In genomic region chr4:40603281-40603680, GRCh38 we compare ENCODE assay signal across 29 cellular contexts.
"Had no signal": no experiment of that assay in that cellular context is flagged by ENCODE, and none has a peak within 500 bp of the region (broad histone marks: within the 10 kb centered on the region; RNA-seq: fewer than 3 reads in every experiment).

No MANE protein-coding gene starts in this region.

- H3K4me3 Mint-ChIP-seq: activated CD4-positive, alpha-beta memory T cell treated with anti-CD3 and anti-CD28 coated beads for 36 hours; activated CD4-positive, alpha-beta T cell treated with anti-CD3 and anti-CD28 coated beads, Interleukin-2, amount 10 ng/mL, durations not matched to agents 7 days and 5 days; activated naive CD4-positive, alpha-beta T cell treated with anti-CD3 and anti-CD28 coated beads for 36 hours; activated T-cell treated with anti-CD3 and anti-CD28 coated beads, Interleukin-2, amount 50 U/mL, for 4 hours; activated T-helper 1 cell treated with anti-CD3 and anti-CD28 coated beads, Interleukin-12 subunit alpha, Interleukin-12 subunit beta, Interleukin-2, Interleukin-4 antibody, amounts not matched to agents 30 ng/mL and 10 ng/mL and 1 ng/mL, durations not matched to agents 14 hours and 24 hours and 36 hours had no signal

- H3K9me3 ChIP-seq: adrenal gland, body of pancreas, breast epithelium had no signal

- H3K27me3 Mint-ChIP-seq: activated CD4-positive, alpha-beta T cell treated with anti-CD3 and anti-CD28 coated beads, Interleukin-2, amount 10 ng/mL, durations not matched to agents 7 days and 5 days had no signal

- H3K9me3 Mint-ChIP-seq: activated CD4-positive, alpha-beta memory T cell treated with anti-CD3 and anti-CD28 coated beads for 36 hours; activated naive CD4-positive, alpha-beta T cell treated with anti-CD3 and anti-CD28 coated beads for 36 hours; activated naive CD4-positive, alpha-beta T cell treated with anti-CD3 and anti-CD28 coated beads, Interleukin-2, amount 50 U/mL, for 72 hours; activated T-cell treated with anti-CD3 and anti-CD28 coated beads, Interleukin-2, amount 50 U/mL, for 4 hours; activated T-helper 1 cell treated with anti-CD3 and anti-CD28 coated beads, Interleukin-12 subunit alpha, Interleukin-12 subunit beta, Interleukin-2, Interleukin-4 antibody, amounts not matched to agents 30 ng/mL and 10 ng/mL and 1 ng/mL, durations not matched to agents 14 hours and 24 hours and 36 hours had no signal

- H2AFZ ChIP-seq: PC-9 had no signal

- H3K4me2 ChIP-seq: PC-9 had no signal

- H3K27ac ChIP-seq: body of pancreas, breast epithelium, PC-9, WERI-Rb-1 had no signal

- H3K4me1 Mint-ChIP-seq: activated CD4-positive, alpha-beta T cell treated with anti-CD3 and anti-CD28 coated beads, Interleukin-2, amount 10 ng/mL, durations not matched to agents 7 days and 5 days had no signal

- H3K27me3 ChIP-seq: adrenal gland, body of pancreas, breast epithelium had no signal

- H3K27ac Mint-ChIP-seq: activated CD4-positive, alpha-beta memory T cell treated with anti-CD3 and anti-CD28 coated beads for 36 hours; activated CD4-positive, alpha-beta T cell treated with anti-CD3 and anti-CD28 coated beads, Interleukin-2, amount 10 ng/mL, durations not matched to agents 7 days and 5 days; activated naive CD4-positive, alpha-beta T cell treated with anti-CD3 and anti-CD28 coated beads for 36 hours; activated naive CD4-positive, alpha-beta T cell treated with anti-CD3 and anti-CD28 coated beads, Interleukin-2, amount 50 U/mL, for 72 hours; activated T-helper 1 cell treated with anti-CD3 and anti-CD28 coated beads, Interleukin-12 subunit alpha, Interleukin-12 subunit beta, Interleukin-2, Interleukin-4 antibody, amounts not matched to agents 30 ng/mL and 10 ng/mL and 1 ng/mL, durations not matched to agents 14 hours and 24 hours and 36 hours had no signal

- DNase-seq: activated CD4-positive, alpha-beta memory T cell treated with anti-CD3 and anti-CD28 coated beads for 36 hours; activated CD4-positive, alpha-beta T cell treated with anti-CD3 and anti-CD28 coated beads, Interleukin-2, amount 10 ng/mL, durations not matched to agents 7 days and 5 days; activated CD8-positive, alpha-beta memory T cell treated with anti-CD3 and anti-CD28 coated beads, Interleukin-2, amount 50 U/mL, for 4 hours; activated gamma-delta T cell treated with Interleukin-2 at 50 U/mL for 16 hours; activated naive CD4-positive, alpha-beta T cell treated with anti-CD3 and anti-CD28 coated beads for 36 hours; activated T-cell treated with anti-CD3 and anti-CD28 coated beads for 4 hours; activated T-cell treated with anti-CD3 and anti-CD28 coated beads, Interleukin-2, amount 50 U/mL, for 4 hours; body of pancreas; caudate nucleus; Karpas-422; KBM-7; NCI-H1105; NCI-H1417 treated with DMSO at 0.1 percent for 48 hours; NCI-H1694; NCI-H1930; NCI-H345; NCI-H524 treated with DMSO at 0.1 percent for 48 hours; NK-92 treated with Interleukin-12 subunit alpha and Interleukin-12 subunit beta, amount 100 ng/mL, for 24 hours; PC-9; Right ventricle myocardium superior; SW 1271; T-helper 1 cell; T-helper 2 cell; T-helper 9 cell; WERI-Rb-1 had no signal

- H3K4me1 ChIP-seq: body of pancreas, breast epithelium had no signal

- H3K4me3 ChIP-seq: adrenal gland, body of pancreas, breast epithelium, PC-9 had no signal

- H3K36me3 ChIP-seq: adrenal gland, breast epithelium, WERI-Rb-1 had no signal

- ATAC-seq: activated naive CD4-positive, alpha-beta T cell treated with anti-CD3 and anti-CD28 coated beads, Interleukin-2, amount 50 U/mL, for 72 hours; activated T-cell treated with anti-CD3 and anti-CD28 coated beads, Interleukin-2, amount 50 U/mL, for 4 hours; body of pancreas had no signal

- H3K36me3 Mint-ChIP-seq: activated CD4-positive, alpha-beta memory T cell treated with anti-CD3 and anti-CD28 coated beads for 36 hours; activated naive CD4-positive, alpha-beta T cell treated with anti-CD3 and anti-CD28 coated beads, Interleukin-2, amount 50 U/mL, for 72 hours had no signal
